ENCODE assay signal across 13 cellular contexts in the genomic region with DNA sequence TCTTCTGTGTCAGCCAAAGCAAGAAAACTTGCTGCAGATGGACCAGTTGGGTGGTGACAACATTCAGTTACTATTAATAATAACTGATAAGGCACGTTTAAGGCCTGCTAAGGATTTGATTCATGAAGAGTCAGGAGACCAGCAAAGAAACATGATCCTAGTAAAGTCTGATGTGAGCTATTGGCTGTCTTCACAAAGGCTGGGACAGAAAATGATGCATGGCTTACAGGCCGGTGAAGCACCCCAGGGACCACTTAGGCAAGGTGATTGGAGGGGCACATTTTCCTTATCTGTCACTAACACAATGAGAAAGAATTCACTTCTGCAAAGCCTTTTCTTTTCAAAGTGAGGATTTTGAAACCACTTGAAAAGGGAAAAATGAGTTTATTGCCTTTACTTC.
"Had no signal": no experiment of that assay in that cellular context is flagged by ENCODE, and none has a peak within 500 bp of the region (broad histone marks: within the 10 kb centered on the region; RNA-seq: fewer than 3 reads in every experiment).

No MANE protein-coding gene starts in this region.

- H3K27ac ChIP-seq: breast epithelium, dorsolateral prefrontal cortex, gastroesophageal sphincter, parathyroid adenoma, thyroid gland had no signal

- H3K27me3 ChIP-seq: breast epithelium, dorsolateral prefrontal cortex, gastroesophageal sphincter, thyroid gland had no signal

- H3K9ac ChIP-seq: parathyroid adenoma had no signal

- ATAC-seq: activated CD4-positive, CD25-positive, alpha-beta regulatory T cell treated with anti-CD3 and anti-CD28 coated beads, Interleukin-2, amount 50 U/mL, for 24 hours; gastroesophageal sphincter; stimulated activated naive B cell treated with anti-CD40 and anti-IgM and Interleukin-4, amounts not matched to agents 10 μg/mL and 1 μg/mL and 100 μg/mL, for 72 hours; T-cell had no signal

- H3K79me2 ChIP-seq: parathyroid adenoma had no signal

- H3K9me3 ChIP-seq: breast epithelium, gastroesophageal sphincter, thyroid gland had no signal

- H3K36me3 ChIP-seq: breast epithelium, gastroesophageal sphincter, thyroid gland had no signal

- H2AFZ ChIP-seq: parathyroid adenoma had no signal

- DNase-seq: activated naive CD8-positive, alpha-beta T cell treated with anti-CD3 and anti-CD28 coated beads, Interleukin-2, amount 10 ng/mL, durations not matched to agents 7 days and 5 days; aorta; dorsolateral prefrontal cortex; endodermal cell; stimulated activated CD4-positive, alpha-beta T cell treated with anti-CD3 and anti-CD28 coated beads, Interleukin-2, amount 100 ng/mL, for 48 hours; stimulated activated naive B cell treated with anti-CD40 and anti-IgM and Interleukin-4, amounts not matched to agents 10 μg/mL and 1 μg/mL and 100 μg/mL, for 72 hours; T-cell; T-helper 9 cell; thyroid gland had no signal

- H3K4me3 ChIP-seq: breast epithelium, dorsolateral prefrontal cortex, gastroesophageal sphincter, thyroid gland had no signal

- H3K4me1 ChIP-seq: breast epithelium, gastroesophageal sphincter, parathyroid adenoma, thyroid gland had no signal
